ENCODE assay signal across 15 cellular contexts in genomic region chr13:112062619-112063308, GRCh38. TPM values are rescaled to one million over a fixed set of nuclear protein-coding genes. Genes with fewer than 3 reads are reported as not detected.
A peak's percentile ranks its signal among the peaks of the same experiment; 100 is the strongest.
DNase-seq lines count a peak whose midpoint lies in the region; ATAC-seq, FAIRE-seq and TF ChIP-seq lines count a peak whose summit lies in the region.
"Had no signal": no experiment of that assay in that cellular context is flagged by ENCODE, and none has a peak within 500 bp of the region (broad histone marks: within the 10 kb centered on the region; RNA-seq: fewer than 3 reads in every experiment).

No MANE protein-coding gene starts in this region.

- peaks cover 5 to 23% (median 13%) of the 10 kb centered on the region in 11 experiments for H3K9me3 ChIP-seq in BLaER1 treated with 17β-estradiol and CSF1 and Interleukin-3, amounts not matched to agents 10 nM and 100 nM (replicated peaks in 1 of 11)
- H3K9me3 ChIP-seq in K562 (replicated peaks; ENCODE audit: control insufficient read depth, insufficient read depth, low read depth, low read length) (no peaks in the 10 kb centered on the region), Peyer's patch (no peaks in the 10 kb centered on the region)

- in situ Hi-C loops in K562 (cut with MboI): no loop called here

- CTCF ChIA-PET in K562 (lab: Yijun Ruan, JAX; ENCODE audit: low intra/inter-chr PET ratio): no interaction called here

- peak; percentile 72 for ATAC-seq in K562
- ATAC-seq: left ventricle myocardium superior had no signal

- H3K9ac ChIP-seq in BLaER1 treated with 17β-estradiol and CSF1 and Interleukin-3, amounts not matched to agents 10 nM and 100 nM: no peak overlapping the region
- no peak overlapping the region for H3K9ac ChIP-seq in K562 (ENCODE audit: insufficient read depth in 1 of 2, low read depth in 2 of 2, low read length in 2 of 2)
- H3K9ac ChIP-seq: parathyroid adenoma had no signal

- H3K79me2 ChIP-seq in K562 (ENCODE audit: control insufficient read depth, insufficient read depth, low read length): no peaks in the 10 kb centered on the region
- H3K79me2 ChIP-seq: parathyroid adenoma had no signal

- H3K27ac ChIP-seq in BLaER1 treated with 17β-estradiol and CSF1 and Interleukin-3, amounts not matched to agents 10 nM and 100 nM: no peak overlapping the region
- H3K27ac ChIP-seq in K562 (ENCODE audit: extremely low read depth, low read depth, low read length) (no peak overlapping the region), Peyer's patch (no peak overlapping the region)
- H3K27ac ChIP-seq: parathyroid adenoma had no signal

- H3K4me1 ChIP-seq in BLaER1 treated with 17β-estradiol and CSF1 and Interleukin-3, amounts not matched to agents 10 nM and 100 nM: peaks cover 16 to 39% (median 26%) of the 10 kb centered on the region in 10 experiments
- H3K4me1 ChIP-seq in K562 (replicated peaks in 1 of 2; ENCODE audit: control insufficient read depth in 2 of 2, insufficient read depth in 2 of 2, low read length in 2 of 2) (peaks cover 0 to 6% of the 10 kb centered on the region in 2 experiments; a peak in 1 of 5 replicates), Peyer's patch (peaks cover 0 to 18% (median 0%) of the 10 kb centered on the region in 4 donors)
- H3K4me1 ChIP-seq: parathyroid adenoma had no signal

- H3K4me3 ChIP-seq in BLaER1 treated with 17β-estradiol and CSF1 and Interleukin-3, amounts not matched to agents 10 nM and 100 nM: 0 out of 20 replicates have a peak overlapping the region, but pooled peaks of 1 of the 10 experiments have one; percentile 11
- H3K4me3 ChIP-seq in H7 (ENCODE audit: insufficient read depth, low read depth, low read length) (no peak overlapping the region; the same call in 1 of the 2 replicates), K562 (no peak overlapping the region), Peyer's patch (no peak overlapping the region)

- TF ChIP-seq POLR2A in K562 (conservative IDR thresholded peaks at IDR 0.05): no peak
- TF ChIP-seq POLR2A in Peyer's patch (IDR thresholded peaks at IDR 0.05): no peak

- DNase-seq in H7: peak; percentile 95
- peak in 3 of 4 experiments; percentile 11 to 17 (median 15) for DNase-seq in K562 (ENCODE audit: extremely low read depth in 1 of 4, low spot score in 3 of 4)
- peak; percentile 17 to 45 for DNase-seq in lung microvascular endothelial cell (ENCODE audit: low read depth in 2 of 2)
- DNase-seq in Peyer's patch: no peak
- no peak for DNase-seq in activated CD4-positive, CD25-positive, alpha-beta regulatory T cell treated with anti-CD3 and anti-CD28 coated beads, Interleukin-2, amount 50 U/mL, for 72 hours
- DNase-seq in NCI-H524 (lab: John Stamatoyannopoulos, UW): no peak
- no peak for DNase-seq in cerebellar nuclear complex (lab: John Stamatoyannopoulos, UW)
- DNase-seq: activated CD4-positive, alpha-beta T cell treated with anti-CD3 and anti-CD28 coated beads for 48 hours; left ventricle myocardium superior; SIG-M5; stimulated activated CD4-positive, alpha-beta T cell treated with anti-CD3 and anti-CD28 coated beads, Interleukin-4, amount 100 ng/mL, for 1 hour had no signal

- FAIRE-seq in K562 (lab: Jason Lieb, UNC): no peak
- FAIRE-seq: frontal cortex had no signal

- no peak for TF ChIP-seq EP300 in K562 (IDR thresholded peaks at IDR 0.05; ENCODE audit: low read length)

- peaks cover 0 to 87% (median 83%) of the 10 kb centered on the region in 11 experiments; a peak in 19 of 22 replicates for H4K20me1 ChIP-seq in BLaER1 treated with 17β-estradiol and CSF1 and Interleukin-3, amounts not matched to agents 10 nM and 100 nM
- no peaks in the 10 kb centered on the region for H4K20me1 ChIP-seq in K562 (replicated peaks; ENCODE audit: control insufficient read depth, insufficient read depth, low read length)

- TF ChIP-seq CTCF in K562 (IDR thresholded peaks at IDR 0.05 in 2 of 3, conservative IDR thresholded peaks at IDR 0.05 in 1 of 3; ENCODE audit: insufficient read depth in 2 of 3, low read depth in 1 of 3, low read length in 3 of 3) (peak in 2 of 3 experiments; percentile 1 to 48; a peak in 1 of 6 replicates), Peyer's patch (IDR thresholded peaks at IDR 0.05) (peak in 1 of 6 experiments; percentile 23)

- no TSS peak for BruUV-seq in K562 (replicated peaks; lab: Mats Ljungman, UMichigan)

- intact Hi-C loops in K562 (cut with micrococcal nuclease): loop anchor here (10.0 kb wide), 1 partner anchor 272 kb away; no protein-coding TSS in a partner anchor

- 16% methylated on average over 2 of the region's 62 CpGs for WGBS in K562 (ENCODE audit: insufficient coverage, low coverage, missing lambda C conversion rate)

- H2AFZ ChIP-seq in K562 (ENCODE audit: low read depth, low read length): no peak overlapping the region
- H2AFZ ChIP-seq: parathyroid adenoma had no signal

- POLR2A ChIA-PET in K562 (lab: Yijun Ruan, JAX): no interaction called here

- 0 out of 4 replicates have a peak, but pooled peaks of 1 of the 2 experiments have one; percentile 6 for TF ChIP-seq RAD21 in K562 (CRISPR knock-in tag; conservative IDR thresholded peaks at IDR 0.05 in 1 of 2, IDR thresholded peaks at IDR 0.05 in 1 of 2)

- H3K27me3 ChIP-seq in BLaER1 treated with 17β-estradiol and CSF1 and Interleukin-3, amounts not matched to agents 10 nM and 100 nM: peaks cover 99 to 100% (median 100%) of the 10 kb centered on the region in 11 experiments
- peaks cover 95% of the 10 kb centered on the region for H3K27me3 ChIP-seq in H7 (ENCODE audit: control insufficient read depth, insufficient read depth, low read length)
- H3K27me3 ChIP-seq in K562 (ENCODE audit: control insufficient read depth in 2 of 2, insufficient read depth in 2 of 2, low read length in 2 of 2): peaks cover 2 to 50% of the 10 kb centered on the region in 2 experiments; a peak in 3 of 5 replicates
- H3K27me3 ChIP-seq in Peyer's patch: peaks cover 0 to 70% of the 10 kb centered on the region in 2 donors

- H3K36me3 ChIP-seq in BLaER1 treated with 17β-estradiol and CSF1 and Interleukin-3, amounts not matched to agents 10 nM and 100 nM: no peaks in the 10 kb centered on the region
- no peaks in the 10 kb centered on the region for H3K36me3 ChIP-seq in H7 (replicated peaks; ENCODE audit: control insufficient read depth, insufficient read depth, low read length)
- H3K36me3 ChIP-seq in K562 (ENCODE audit: control insufficient read depth, insufficient read depth, low read length): no peaks in the 10 kb centered on the region
- no peaks in the 10 kb centered on the region for H3K36me3 ChIP-seq in Peyer's patch

- no peaks in the 10 kb centered on the region for H3K9me1 ChIP-seq in K562 (ENCODE audit: control insufficient read depth, insufficient read depth, low read length)

- H3K4me2 ChIP-seq in BLaER1 treated with 17β-estradiol and CSF1 and Interleukin-3, amounts not matched to agents 10 nM and 100 nM: peak overlapping the region in 9 of 11 experiments; percentile 12 to 55 (median 40); a peak in 9 of 22 replicates
- H3K4me2 ChIP-seq in K562 (ENCODE audit: insufficient read depth, low read length): no peak overlapping the region

TF ChIP-seq in K562, 482 proteins besides CTCF, POLR2A, EP300 and RAD21:
- TF ChIP-seq BMI1 (IDR thresholded peaks at IDR 0.05; ENCODE audit: low read length) (no peak), PRPF4 (IDR thresholded peaks at IDR 0.05; ENCODE audit: insufficient read depth, low read depth, low read length, poor library complexity, severe bottlenecking) (no peak), BACH1 (tag; IDR thresholded peaks at IDR 0.05) (no peak), STAG1 (CRISPR knock-in tag; IDR thresholded peaks at IDR 0.05; ENCODE audit: borderline replicate concordance) (no peak), SMC3 (conservative IDR thresholded peaks at IDR 0.05; ENCODE audit: insufficient read depth, low read depth, low read length) (no peak), TSC22D4 (tag; IDR thresholded peaks at IDR 0.05) (no peak), FOXJ3 (CRISPR knock-in tag; IDR thresholded peaks at IDR 0.05) (no peak), RBBP5 (IDR thresholded peaks at IDR 0.05; ENCODE audit: borderline replicate concordance, insufficient read depth, low read length, poor library complexity, severe bottlenecking) (no peak), XRCC3 (IDR thresholded peaks at IDR 0.05) (no peak), ZNF263 (CRISPR knock-in tag; IDR thresholded peaks at IDR 0.05; ENCODE audit: borderline replicate concordance) (no peak)

RNA-seq across cellular contexts. Expression of gene SOX1, which starts 4.2 kb away (rescaled TPM):
- 0.15 TPM in 1 of 2 replicates, not detected in the other for total RNA-seq in H7 (2014; rRNA removed; shearing (Covaris generic))
- total RNA-seq in K562 (2011; cell fraction: chromatin; rRNA removed; ENCODE audit: low replicate concordance): not detected in 2 replicates
- total RNA-seq in K562 (2011; cell fraction: nucleolus; rRNA removed): not detected in 2 replicates
- not detected in 2 replicates for total RNA-seq in K562 (2011; cell fraction: nucleoplasm; rRNA removed)
- total RNA-seq in K562 (2014; rRNA removed) (not detected in 2 replicates), K562 (2014; rRNA removed; fragmentation: Illumina TruSeq; extraction: Trizol) (not detected in 2 replicates), K562 (2015; rRNA removed; fragmentation: Illumina TruSeq; extraction: Trizol) (not detected in 2 replicates), K562 (2021) (not detected in 2 replicates), lung microvascular endothelial cell (not detected in 2 replicates), Peyer's patch (not detected)
- polyA plus RNA-seq in K562 (2011; rRNA removed) (not detected in 2 replicates), K562 (2014; fragmentation: Illumina TruSeq; extraction: Trizol) (not detected in 2 replicates), K562 (2014; fragmentation: Nextera tagmentation; extraction: Ambion mirVana) (not detected), K562 (2014; rRNA removed) (not detected in 2 replicates)
- not detected in 2 replicates for polyA plus RNA-seq in K562 (2011; cell fraction: cytosol; rRNA removed)
- polyA plus RNA-seq in K562 (2011; cell fraction: nucleus; rRNA removed): not detected in 2 replicates
- polyA plus RNA-seq in K562 (2012): not detected in 2 replicates
- not detected in 2 replicates for polyA minus RNA-seq in K562 (2011; rRNA and poly(A)+ RNA removed)
- not detected in 2 replicates for polyA minus RNA-seq in K562 (2011; cell fraction: cytosol; rRNA and poly(A)+ RNA removed)
- polyA minus RNA-seq in K562 (2011; cell fraction: nucleus; rRNA and poly(A)+ RNA removed): not detected in 2 replicates
- total RNA-seq: left ventricle myocardium superior had no signal
- polyA plus RNA-seq: CD14-positive monocyte had no signal

Comparison
In these comparisons a context has a peak if more than half of its experiments do, and no peak if none do; other contexts are left out.
1. DNase-seq: peak in H7 (single experiment), K562 (3 of 4) and lung microvascular endothelial cell (2 of 2); none in Peyer's patch (0 of 3), activated CD4-positive, CD25-positive, alpha-beta regulatory T cell treated with anti-CD3 and anti-CD28 coated beads, Interleukin-2, amount 50 U/mL, for 72 hours (single experiment), NCI-H524 (0 of 2) and cerebellar nuclear complex (0 of 2).